Comparison of ENCODE assay signal across 8 cellular contexts in genomic region chr22:41800348-41801146, GRCh38. TPM values are rescaled to one million over a fixed set of nuclear protein-coding genes. Genes with fewer than 3 reads are reported as not detected.
DNase-seq lines count a peak whose midpoint lies in the region; ATAC-seq and TF ChIP-seq lines count a peak whose summit lies in the region.

TSS of gene CCDC134 (plus strand) at chr22:41800679. CDS start at chr22:41808891, 8,212 bp downstream.

- BruUV-seq in A673 (replicated peaks; lab: Mats Ljungman, UMichigan) (no TSS peak), mammary epithelial cell (replicated peaks; lab: Mats Ljungman, UMichigan) (TSS peak; percentile 54)

- H3K79me2 ChIP-seq in mammary epithelial cell (ENCODE audit: insufficient read depth, low read length) (peaks cover 27% of the 10 kb centered on the region), smooth muscle cell (ENCODE audit: low read depth) (peaks cover 18% of the 10 kb centered on the region)

- H3K9ac ChIP-seq in mammary epithelial cell (ENCODE audit: insufficient read depth, low read length) (peak within 1 kb of the TSS; percentile 54), smooth muscle cell (ENCODE audit: low read depth) (peak within 1 kb of the TSS; percentile 66)

- DNase-seq in A673 (ENCODE audit: low spot score) (peak; percentile 96), NCI-H226 (peak; percentile 52), mammary epithelial cell (peak; percentile 75), iPS-NIHi7 (ENCODE audit: extremely low spot score) (peak; percentile 99), smooth muscle cell (lab: John Stamatoyannopoulos, UW; ENCODE audit: unreplicated experiment) (peak; percentile 61)

- POLR2A ChIA-PET in A673 (lab: Charles Lee; ENCODE audit: low non-redundant PET): interaction anchor here (0.6 to 1.1 kb wide), 3 partner anchors 32 to 658 kb away, joined by 3 to 6 read pairs (median 3); partner anchors contain the start of gene SREBF2

- no peaks in the 10 kb centered on the region for H3K9me3 ChIP-seq in A673 (ENCODE audit: low read depth, low read length, poor library complexity, severe bottlenecking)
- H3K9me3 ChIP-seq in mammary epithelial cell (replicated peaks; ENCODE audit: insufficient read depth, low read length): no peaks in the 10 kb centered on the region
- H3K9me3 ChIP-seq in smooth muscle cell (replicated peaks; ENCODE audit: low read depth): no peaks in the 10 kb centered on the region

- intact Hi-C loops in A673 (cut with micrococcal nuclease; ENCODE audit: unreplicated experiment) (no loop called here), mammary epithelial cell (cut with micrococcal nuclease) (loop anchor here (1.0 to 5.0 kb wide), 4 partner anchors 54 to 134 kb away; partner anchors contain the start of gene MEI1)

- H3K4me2 ChIP-seq in mammary epithelial cell (ENCODE audit: insufficient read depth, low read depth, low read length) (peak within 1 kb of the TSS; percentile 94), smooth muscle cell (peak within 1 kb of the TSS; percentile 98)

- H2AFZ ChIP-seq in mammary epithelial cell (ENCODE audit: low read depth, low read length) (peak within 1 kb of the TSS; percentile 98), smooth muscle cell (ENCODE audit: low read depth) (peak within 1 kb of the TSS; percentile 98)

- H3K4me1 ChIP-seq in A673 (ENCODE audit: insufficient read depth, low read length, poor library complexity, severe bottlenecking) (peaks cover 17% of the 10 kb centered on the region), mammary epithelial cell (ENCODE audit: insufficient read depth, low read length) (peaks cover 21% of the 10 kb centered on the region), smooth muscle cell (ENCODE audit: low read depth) (peaks cover 9% of the 10 kb centered on the region)

- CTCF ChIA-PET in A673 (lab: Charles Lee) (interaction anchor here (0.5 to 1.9 kb wide), 3 partner anchors 54 to 641 kb away, joined by 3 to 8 read pairs (median 4); no protein-coding TSS in a partner anchor), mammary epithelial cell (lab: Charles Lee; ENCODE audit: low non-redundant PET) (interaction anchor here (1.0 to 1.9 kb wide), 2 partner anchors 54 to 104 kb away, joined by 3 to 8 read pairs; no protein-coding TSS in a partner anchor)

- H3F3A ChIP-seq in smooth muscle cell (ENCODE audit: low read depth): no peaks in the 10 kb centered on the region

- in situ Hi-C loops in mammary epithelial cell (cut with MboI; ENCODE audit: low sequenced_read_pairs in 2 of 2): loop anchor here in 1 of 2 donors (10.0 kb wide), 1 partner anchor 106 kb away; the partner anchor contains the start of gene MEI1

- H3K27me3 ChIP-seq in A673 (replicated peaks; ENCODE audit: insufficient read depth, low read depth, low read length, poor library complexity) (no peaks in the 10 kb centered on the region), mammary epithelial cell (ENCODE audit: insufficient read depth, low read length) (no peaks in the 10 kb centered on the region), smooth muscle cell (ENCODE audit: low read depth) (no peaks in the 10 kb centered on the region)

- peak; percentile 79 for ATAC-seq in GM18861 (IDR thresholded peaks at IDR 0.05; ENCODE audit: unreplicated experiment)
- peak; percentile 89 for ATAC-seq in HG03097 (IDR thresholded peaks at IDR 0.05; ENCODE audit: low FRiP score, unreplicated experiment)

- 2% methylated on average over 42 of the region's 52 CpGs for WGBS in mammary epithelial cell (ENCODE audit: low coverage, missing lambda C conversion rate)
- under 1% methylated on average over 52 of the region's 52 CpGs for WGBS in smooth muscle cell (ENCODE audit: low lambda C conversion rate)

- peak within 1 kb of the TSS; percentile 95 for H3K27ac ChIP-seq in A673 (ENCODE audit: low read depth, low read length, poor library complexity, severe bottlenecking)
- peak within 1 kb of the TSS; percentile 69 for H3K27ac ChIP-seq in mammary epithelial cell (ENCODE audit: insufficient read depth, low read depth, low read length)
- peak within 1 kb of the TSS; percentile 58 for H3K27ac ChIP-seq in smooth muscle cell (ENCODE audit: low read depth)

- TF ChIP-seq CTCF in A673 (conservative IDR thresholded peaks at IDR 0.05; ENCODE audit: low read depth, low read length) (no peak), WI38 (IDR thresholded peaks at IDR 0.05; ENCODE audit: low read depth, low read length) (no peak), mammary epithelial cell (conservative IDR thresholded peaks at IDR 0.05 in 1 of 2, IDR thresholded peaks at IDR 0.05 in 1 of 2; ENCODE audit: extremely low read depth in 1 of 2, insufficient read depth in 1 of 2, low read depth in 1 of 2, low read length in 2 of 2) (no peak), smooth muscle cell (IDR thresholded peaks at IDR 0.05; ENCODE audit: borderline replicate concordance, insufficient read depth, poor library complexity, severe bottlenecking) (no peak)

- H3K4me3 ChIP-seq in A673 (ENCODE audit: low read depth, low read length, poor library complexity, severe bottlenecking): peak within 1 kb of the TSS; percentile 96
- H3K4me3 ChIP-seq in WI38 (ENCODE audit: low read depth, low read length): peak within 1 kb of the TSS; percentile 96
- peak within 1 kb of the TSS; percentile 89 to 100 (median 93) for H3K4me3 ChIP-seq in mammary epithelial cell (replicated peaks in 1 of 3; ENCODE audit: insufficient read depth in 1 of 3, low read depth in 2 of 3, low read length in 3 of 3)
- H3K4me3 ChIP-seq in smooth muscle cell: peak within 1 kb of the TSS; percentile 74

- no peaks in the 10 kb centered on the region for H4K20me1 ChIP-seq in mammary epithelial cell (ENCODE audit: insufficient read depth, low read length)
- no peaks in the 10 kb centered on the region for H4K20me1 ChIP-seq in smooth muscle cell (ENCODE audit: low read depth)

- H3K36me3 ChIP-seq in A673 (ENCODE audit: insufficient read depth, low read length, poor library complexity, severe bottlenecking) (no peaks in the 10 kb centered on the region), mammary epithelial cell (ENCODE audit: insufficient read depth, low read length) (no peaks in the 10 kb centered on the region), smooth muscle cell (ENCODE audit: low read depth) (no peaks in the 10 kb centered on the region)

- dilution Hi-C loops in mammary epithelial cell (cut with HindIII; ENCODE audit: low sequenced_read_pairs): no loop called here

RNA-seq across cellular contexts. Expression of gene CCDC134, which starts in this region (rescaled TPM):
- total RNA-seq in A673 (2021) (25.9 and 27.4 TPM in 2 replicates), mammary epithelial cell (10 to 100 TPM in 1 of 2 donors, 1 to 10 TPM in 1; 9.4 to 10.5 TPM), smooth muscle cell (6.5 and 7.4 TPM in 2 replicates)
- polyA plus RNA-seq in mammary epithelial cell (7.3 TPM), smooth muscle cell (4.6 and 8.8 TPM in 2 replicates)
- polyA minus RNA-seq in mammary epithelial cell: 3.7 TPM

Comparison
In these comparisons a context has a peak if more than half of its experiments do, and no peak if none do; other contexts are left out.
1. Peak in every context shown above with its lines: DNase-seq, ATAC-seq, H3K4me3 ChIP-seq and H3K27ac ChIP-seq.